Comparison of ENCODE assay signal across 32 cellular contexts in the genomic region with DNA sequence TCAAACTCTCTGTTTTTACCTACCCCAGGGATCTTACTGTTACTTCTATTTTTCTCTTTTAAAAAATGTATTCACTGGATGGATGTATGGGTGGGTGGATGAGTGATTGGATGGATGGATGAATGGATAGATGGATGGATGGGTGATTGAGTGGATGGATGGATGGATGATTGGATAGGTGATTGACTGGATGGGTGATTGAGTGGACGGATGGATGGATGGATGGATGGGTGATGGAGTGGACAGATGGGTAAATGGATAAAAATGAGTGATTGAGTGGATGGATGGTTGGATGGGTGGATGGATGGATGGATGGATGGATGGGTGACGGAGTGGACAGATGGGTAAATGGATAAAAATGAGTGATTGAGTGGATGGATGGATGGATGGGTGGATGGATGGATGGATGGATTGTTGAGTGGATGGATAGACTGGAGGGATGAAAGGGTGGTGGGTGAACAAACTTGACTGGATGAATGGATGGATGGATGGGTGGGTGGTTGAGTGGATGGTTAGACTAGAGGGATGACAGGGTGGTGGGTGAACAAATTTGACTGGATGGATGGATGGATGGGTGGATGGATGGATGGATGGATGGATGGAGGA.
"Had no signal": no experiment of that assay in that cellular context is flagged by ENCODE, and none has a peak within 500 bp of the region (broad histone marks: within the 10 kb centered on the region; RNA-seq: fewer than 3 reads in every experiment).

No MANE protein-coding gene starts in this region.

- H3K9me3 Mint-ChIP-seq: activated B cell treated with CpG ODN at 0.5 μM for 24 hours; activated CD4-positive, alpha-beta memory T cell treated with anti-CD3 and anti-CD28 coated beads for 36 hours; activated naive CD4-positive, alpha-beta T cell treated with anti-CD3 and anti-CD28 coated beads for 36 hours; activated T-cell treated with anti-CD3 and anti-CD28 coated beads, Interleukin-2, amount 50 U/mL, for 4 hours; activated T-helper 1 cell treated with anti-CD3 and anti-CD28 coated beads, Interleukin-12 subunit alpha, Interleukin-12 subunit beta, Interleukin-2, Interleukin-4 antibody, amounts not matched to agents 30 ng/mL and 10 ng/mL and 1 ng/mL, durations not matched to agents 14 hours and 24 hours and 36 hours had no signal

- ATAC-seq: activated naive CD4-positive, alpha-beta T cell treated with anti-CD3 and anti-CD28 coated beads, Interleukin-2, amount 50 U/mL, for 72 hours; activated T-cell treated with anti-CD3 and anti-CD28 coated beads, Interleukin-2, amount 50 U/mL, for 4 hours; body of pancreas had no signal

- H3K4me1 Mint-ChIP-seq: activated B cell treated with CpG ODN at 0.5 μM for 24 hours had no signal

- H3K27me3 Mint-ChIP-seq: activated B cell treated with CpG ODN at 0.5 μM for 24 hours had no signal

- H3K36me3 Mint-ChIP-seq: activated CD4-positive, alpha-beta memory T cell treated with anti-CD3 and anti-CD28 coated beads for 36 hours; activated naive CD4-positive, alpha-beta T cell treated with anti-CD3 and anti-CD28 coated beads, Interleukin-2, amount 50 U/mL, for 72 hours had no signal

- H3K27me3 ChIP-seq: adrenal gland, body of pancreas, breast epithelium, MG63 had no signal

- FAIRE-seq: astrocyte had no signal

- H3K27ac Mint-ChIP-seq: activated B cell treated with CpG ODN at 0.5 μM for 24 hours; activated CD4-positive, alpha-beta memory T cell treated with anti-CD3 and anti-CD28 coated beads for 36 hours; activated naive CD4-positive, alpha-beta T cell treated with anti-CD3 and anti-CD28 coated beads for 36 hours; activated naive CD4-positive, alpha-beta T cell treated with anti-CD3 and anti-CD28 coated beads, Interleukin-2, amount 50 U/mL, for 72 hours; activated T-helper 1 cell treated with anti-CD3 and anti-CD28 coated beads, Interleukin-12 subunit alpha, Interleukin-12 subunit beta, Interleukin-2, Interleukin-4 antibody, amounts not matched to agents 30 ng/mL and 10 ng/mL and 1 ng/mL, durations not matched to agents 14 hours and 24 hours and 36 hours had no signal

- H3K4me1 ChIP-seq: body of pancreas, breast epithelium had no signal

- H3K36me3 ChIP-seq: adrenal gland, breast epithelium, MG63 had no signal

- H3K4me3 Mint-ChIP-seq: activated B cell treated with CpG ODN at 0.5 μM for 24 hours; activated CD4-positive, alpha-beta memory T cell treated with anti-CD3 and anti-CD28 coated beads for 36 hours; activated naive CD4-positive, alpha-beta T cell treated with anti-CD3 and anti-CD28 coated beads for 36 hours; activated T-cell treated with anti-CD3 and anti-CD28 coated beads, Interleukin-2, amount 50 U/mL, for 4 hours; activated T-helper 1 cell treated with anti-CD3 and anti-CD28 coated beads, Interleukin-12 subunit alpha, Interleukin-12 subunit beta, Interleukin-2, Interleukin-4 antibody, amounts not matched to agents 30 ng/mL and 10 ng/mL and 1 ng/mL, durations not matched to agents 14 hours and 24 hours and 36 hours had no signal

- H3K4me3 ChIP-seq: adrenal gland, body of pancreas, breast epithelium, MG63 had no signal

- DNase-seq: activated B cell treated with CpG ODN at 0.5 μM for 24 hours; activated CD4-positive, alpha-beta memory T cell treated with anti-CD3 and anti-CD28 coated beads for 36 hours; activated CD4-positive, alpha-beta T cell treated with anti-CD3 and anti-CD28 coated beads for 4 hours; activated CD4-positive, alpha-beta T cell treated with anti-CD3 and anti-CD28 coated beads, Interleukin-2, amount 50 U/mL, for 1 hour; activated CD4-positive, CD25-positive, alpha-beta regulatory T cell treated with anti-CD3 and anti-CD28 coated beads, Interleukin-2, amount 50 U/mL, for 72 hours; activated CD8-positive, alpha-beta memory T cell treated with anti-CD3 and anti-CD28 coated beads, Interleukin-2, amount 50 U/mL, for 4 hours; activated gamma-delta T cell treated with Interleukin-2 at 50 U/mL for 16 hours; activated naive CD4-positive, alpha-beta T cell treated with anti-CD3 and anti-CD28 coated beads for 36 hours; activated T-cell treated with anti-CD3 and anti-CD28 coated beads for 4 hours; activated T-cell treated with anti-CD3 and anti-CD28 coated beads, Interleukin-2, amount 50 U/mL, for 4 hours; body of pancreas; Karpas-422; MG63; NCI-H1048; NCI-H1105 treated with DMSO at 0.1 percent for 48 hours; NCI-H1436; NCI-H1694; NCI-H1930; NCI-H510A; NCI-H526; NCI-H748 treated with DMSO at 0.1 percent for 48 hours; Right ventricle myocardium superior; SW 1271; T-helper 1 cell; T-helper 2 cell; T-helper 9 cell had no signal

- H3K27ac ChIP-seq: adrenal gland, body of pancreas, breast epithelium, VCaP had no signal

- H3K9me3 ChIP-seq: adrenal gland, body of pancreas, breast epithelium, MG63 had no signal
